2 cellular contexts compared by ENCODE assay signal in the genomic region with DNA sequence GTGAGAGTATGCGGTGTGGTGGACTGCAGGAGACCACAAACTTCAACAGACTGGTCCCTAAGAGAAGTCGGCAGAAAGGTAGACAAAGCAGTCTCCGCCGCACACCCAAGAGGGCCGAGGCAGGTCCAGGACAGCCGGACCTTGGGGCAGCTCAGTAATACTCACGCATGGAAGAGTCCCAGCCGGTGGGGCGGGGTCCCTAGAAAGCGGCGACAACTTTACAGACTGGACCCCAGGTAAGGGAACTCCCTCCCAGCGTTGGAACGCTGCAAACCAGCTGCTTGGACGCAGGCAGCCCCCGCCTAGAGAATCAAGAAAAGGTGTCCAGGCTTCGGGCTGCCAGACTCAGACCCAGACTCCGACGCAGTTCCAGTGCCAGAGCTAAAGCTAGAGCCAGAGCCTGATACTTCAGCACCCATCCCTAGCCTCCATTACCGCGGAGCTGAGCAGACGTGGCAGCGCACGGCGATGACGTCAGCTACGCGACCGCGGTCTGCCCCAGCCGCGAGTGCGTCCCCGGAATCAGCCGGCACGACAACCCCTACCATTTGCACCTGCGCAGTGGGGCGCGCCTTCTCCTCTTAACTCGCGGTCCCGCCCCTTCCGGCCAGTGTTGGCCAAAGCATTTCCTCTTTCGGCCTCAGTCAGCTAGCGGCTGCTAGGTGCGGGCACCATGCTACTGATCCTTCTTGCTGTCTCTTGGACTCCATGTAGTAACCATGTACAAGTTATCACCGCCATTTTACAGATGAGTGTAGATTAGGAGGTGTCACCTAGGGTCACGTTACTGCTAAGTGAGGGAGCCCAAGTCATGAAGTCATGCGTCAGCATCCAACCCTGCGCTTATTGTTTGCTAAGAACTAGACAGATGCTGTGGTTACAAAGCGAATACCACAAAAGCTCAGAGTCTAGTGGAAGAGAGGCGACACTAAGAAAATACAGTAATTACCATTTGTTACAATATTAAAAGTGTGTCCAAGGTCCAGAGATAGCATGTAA.
A peak's percentile ranks its signal among the peaks of the same experiment; 100 is the strongest.
TF ChIP-seq lines count a peak whose summit lies in the region.

Gene TMEM39A, minus strand, starts transcription at position 445 of the 999 bp plus-strand sequence. CDS start 1,541 bp downstream, outside the sequence.

TF ChIP-seq in HCT116, 20 proteins besides CTCF, POLR2A, EP300 and RAD21 (continued from another document):
- TF ChIP-seq YY1 (IDR thresholded peaks at IDR 0.05; ENCODE audit: extremely low read depth, insufficient replicate concordance, low read depth, low read length) = peak; percentile 91
- no peak for TF ChIP-seq EZH2 (IDR thresholded peaks at IDR 0.05)
- peak; percentile 83 for TF ChIP-seq SP1 (IDR thresholded peaks at IDR 0.05; ENCODE audit: low read depth)
- TF ChIP-seq REST (IDR thresholded peaks at IDR 0.05; ENCODE audit: low read depth) = no peak
- TF ChIP-seq ATF3 (IDR thresholded peaks at IDR 0.05) = no peak
- TF ChIP-seq EZH2phosphoT487 (IDR thresholded peaks at IDR 0.05; ENCODE audit: borderline replicate concordance) = no peak
- peak; percentile 99 for TF ChIP-seq POLR2AphosphoS5 (IDR thresholded peaks at IDR 0.05; ENCODE audit: low read depth, low read length)
- TF ChIP-seq, protein P1, sequence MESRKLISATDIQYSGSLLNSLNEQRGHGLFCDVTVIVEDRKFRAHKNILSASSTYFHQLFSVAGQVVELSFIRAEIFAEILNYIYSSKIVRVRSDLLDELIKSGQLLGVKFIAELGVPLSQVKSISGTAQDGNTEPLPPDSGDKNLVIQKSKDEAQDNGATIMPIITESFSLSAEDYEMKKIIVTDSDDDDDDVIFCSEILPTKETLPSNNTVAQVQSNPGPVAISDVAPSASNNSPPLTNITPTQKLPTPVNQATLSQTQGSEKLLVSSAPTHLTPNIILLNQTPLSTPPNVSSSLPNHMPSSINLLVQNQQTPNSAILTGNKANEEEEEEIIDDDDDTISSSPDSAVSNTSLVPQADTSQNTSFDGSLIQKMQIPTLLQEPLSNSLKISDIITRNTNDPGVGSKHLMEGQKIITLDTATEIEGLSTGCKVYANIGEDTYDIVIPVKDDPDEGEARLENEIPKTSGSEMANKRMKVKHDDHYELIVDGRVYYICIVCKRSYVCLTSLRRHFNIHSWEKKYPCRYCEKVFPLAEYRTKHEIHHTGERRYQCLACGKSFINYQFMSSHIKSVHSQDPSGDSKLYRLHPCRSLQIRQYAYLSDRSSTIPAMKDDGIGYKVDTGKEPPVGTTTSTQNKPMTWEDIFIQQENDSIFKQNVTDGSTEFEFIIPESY (IDR thresholded peaks at IDR 0.05; ENCODE audit: extremely low read depth, insufficient replicate concordance, low read length) = no peak
- peak; percentile 65 for TF ChIP-seq TCF7L2 (IDR thresholded peaks at IDR 0.05; ENCODE audit: borderline replicate concordance, extremely low read depth, insufficient read depth, insufficient read length)
- no peak for TF ChIP-seq FOSL1 (IDR thresholded peaks at IDR 0.05; ENCODE audit: low read depth)
- peak; percentile 96 for TF ChIP-seq SRF (IDR thresholded peaks at IDR 0.05; ENCODE audit: low read depth)
- peak; percentile 93 for TF ChIP-seq MAX (IDR thresholded peaks at IDR 0.05)
- TF ChIP-seq CEBPB (IDR thresholded peaks at IDR 0.05; ENCODE audit: low read depth) = no peak
- TF ChIP-seq ELF1 (IDR thresholded peaks at IDR 0.05; ENCODE audit: borderline replicate concordance, low read depth) = peak; percentile 66; the same call in 1 of the 2 replicates
- no peak for TF ChIP-seq ZFX (IDR thresholded peaks at IDR 0.05)
- no peak; the same call in 1 of the 2 replicates for TF ChIP-seq JUND (IDR thresholded peaks at IDR 0.05)

TF ChIP-seq in neural cell, 6 proteins besides CTCF, POLR2A, EP300 and RAD21 (continued from another document):
- TF ChIP-seq REST (IDR thresholded peaks at IDR 0.05; ENCODE audit: borderline replicate concordance) = peak; percentile 94
- no peak for TF ChIP-seq EZH2 (IDR thresholded peaks at IDR 0.05; ENCODE audit: borderline replicate concordance, insufficient read depth, low read length, poor library complexity, severe bottlenecking)
- TF ChIP-seq MXI1 (conservative IDR thresholded peaks at IDR 0.05; ENCODE audit: poor library complexity, severe bottlenecking) = peak; percentile 93
- TF ChIP-seq TAF1 (IDR thresholded peaks at IDR 0.05; ENCODE audit: low read depth) = peak; percentile 79
